Comparison of ENCODE assay signal across 22 cellular contexts in the genomic region with DNA sequence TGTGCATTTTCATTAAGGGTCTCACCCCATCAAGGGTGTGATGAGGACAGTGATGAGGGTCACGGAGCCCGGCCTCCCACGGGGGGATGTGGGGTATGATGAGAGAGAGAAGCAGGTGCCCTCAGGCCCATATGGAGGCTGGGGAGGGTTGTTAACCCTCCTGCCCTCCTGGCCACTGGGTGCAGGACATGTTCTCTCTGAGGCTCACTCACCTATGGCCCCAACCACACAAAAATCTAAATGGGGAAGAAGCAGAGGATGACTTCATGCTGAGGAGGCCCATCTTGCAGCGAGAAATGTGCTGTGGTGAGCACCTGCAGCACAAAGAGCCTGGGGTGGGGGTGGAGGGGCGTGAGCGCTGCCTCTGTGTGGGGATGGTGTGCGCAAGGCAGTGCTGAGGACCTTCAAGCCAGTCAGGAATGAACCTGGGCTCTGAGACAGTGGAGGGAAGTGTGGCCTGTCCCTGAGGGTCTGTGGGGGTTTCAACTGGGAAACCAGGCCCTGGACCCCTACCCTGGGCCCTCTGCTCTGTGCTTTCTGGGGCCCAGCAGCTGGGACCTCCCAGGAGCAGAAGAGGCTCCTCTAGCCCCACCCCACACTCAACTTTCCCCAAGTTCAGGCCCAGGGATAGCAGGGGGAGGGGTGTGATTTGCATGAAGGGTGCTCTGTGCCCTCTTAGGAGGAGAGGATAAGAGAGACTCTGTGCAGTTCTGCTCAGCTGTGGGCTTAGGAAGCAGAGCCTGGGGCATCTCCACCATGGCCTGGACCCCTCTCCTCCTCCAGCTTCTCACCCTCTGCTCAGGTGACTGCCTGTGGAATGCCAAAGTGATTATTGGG. TPM values are rescaled to one million over a fixed set of nuclear protein-coding genes. Genes with fewer than 3 reads are reported as not detected.
DNase-seq lines count a peak whose midpoint lies in the region; ATAC-seq and TF ChIP-seq lines count a peak whose summit lies in the region.
"Had no signal": no experiment of that assay in that cellular context is flagged by ENCODE, and none has a peak within 500 bp of the region (broad histone marks: within the 10 kb centered on the region; RNA-seq: fewer than 3 reads in every experiment).

No MANE protein-coding gene starts in this region.

- peak overlapping the region; percentile 86 for H3K9ac ChIP-seq in Karpas-422 (ENCODE audit: low read length)

- no peaks in the 10 kb centered on the region for H4K20me1 ChIP-seq in Karpas-422 (ENCODE audit: insufficient read depth, low read depth, low read length)

- H3K9me3 ChIP-seq in Karpas-422 (ENCODE audit: low read length) (no peaks in the 10 kb centered on the region), Caco-2 (no peaks in the 10 kb centered on the region)
- H3K9me3 ChIP-seq: sigmoid colon had no signal

- POLR2A ChIA-PET in Caco-2 (lab: Charles Lee) = no interaction called here

- DNase-seq in GM13976 (ENCODE audit: low spot score) = peak; percentile 79
- peak; percentile 94 for DNase-seq in Karpas-422
- DNase-seq in stimulated activated naive B cell treated with anti-CD40 and anti-IgM and Interleukin-4, amounts not matched to agents 10 μg/mL and 1 μg/mL and 100 μg/mL, for 72 hours = no peak
- DNase-seq in SHP77 treated with DMSO at 0.1 percent for 48 hours (lab: John Stamatoyannopoulos, UW) = no peak
- no peak for DNase-seq in Caco-2
- DNase-seq in left lobe of liver (ENCODE audit: low spot score) = no peak
- DNase-seq: activated CD4-positive, alpha-beta T cell treated with anti-CD3 and anti-CD28 coated beads, Interleukin-2, amount 50 U/mL, for 4 hours; activated T-cell treated with anti-CD3 and anti-CD28 coated beads for 4 hours; amniotic stem cell; Calu3; kidney; natural killer cell; NCI-H1048; NCI-H2081; sigmoid colon; stimulated activated naive CD8-positive, alpha-beta T cell treated with anti-CD3 and anti-CD28 coated beads, Interleukin-15, amount 100 ng/mL, for 72 hours had no signal

- no peaks in the 10 kb centered on the region for H3K79me2 ChIP-seq in Karpas-422 (ENCODE audit: low read length)

- peak overlapping the region; percentile 97 for H3K27ac ChIP-seq in Karpas-422 (ENCODE audit: low read length)
- H3K27ac ChIP-seq: HL-60, sigmoid colon had no signal

- no peak overlapping the region for H2AFZ ChIP-seq in Karpas-422 (ENCODE audit: low read length)

- H3K4me3 Mint-ChIP-seq in dendritic cell treated with granulocyte-macrophage colony-stimulating factor and Interleukin-4, amounts not matched to agents 40 ng/mL and 50 ng/mL, for 4 days = no peak overlapping the region
- H3K4me3 Mint-ChIP-seq in stimulated activated naive B cell treated with anti-CD40 and anti-IgM and Interleukin-4, amounts not matched to agents 10 μg/mL and 1 μg/mL and 100 μg/mL, for 72 hours = peak overlapping the region; percentile 59 to 61
- H3K4me3 Mint-ChIP-seq in Caco-2 (ENCODE audit: unreplicated experiment) = no peak overlapping the region
- H3K4me3 Mint-ChIP-seq: natural killer cell; stimulated activated naive CD8-positive, alpha-beta T cell treated with anti-CD3 and anti-CD28 coated beads, Interleukin-15, amount 100 ng/mL, for 72 hours; type B pancreatic cell had no signal

- H3K36me3 Mint-ChIP-seq in dendritic cell treated with granulocyte-macrophage colony-stimulating factor and Interleukin-4, amounts not matched to agents 40 ng/mL and 50 ng/mL, for 4 days (ENCODE audit: low read depth) = no peaks in the 10 kb centered on the region
- peaks cover 4 to 7% of the 10 kb centered on the region in 2 donors for H3K36me3 Mint-ChIP-seq in stimulated activated naive B cell treated with anti-CD40 and anti-IgM and Interleukin-4, amounts not matched to agents 10 μg/mL and 1 μg/mL and 100 μg/mL, for 72 hours
- H3K36me3 Mint-ChIP-seq in Caco-2 (ENCODE audit: insufficient read depth, unreplicated experiment) = no peaks in the 10 kb centered on the region
- H3K36me3 Mint-ChIP-seq: natural killer cell, type B pancreatic cell had no signal

- peak overlapping the region; percentile 84 for H3K4me2 ChIP-seq in Karpas-422 (ENCODE audit: low read depth, low read length, poor library complexity, severe bottlenecking)

- H3K4me3 ChIP-seq in Karpas-422 (ENCODE audit: low read length) (peak overlapping the region; percentile 69), Caco-2 (ENCODE audit: low read depth, low read length) (no peak overlapping the region)
- H3K4me3 ChIP-seq: sigmoid colon had no signal

- H3K36me3 ChIP-seq in Karpas-422 (ENCODE audit: insufficient read depth, low read length) (peaks cover 6% of the 10 kb centered on the region; the same call in 1 of the 2 replicates), Caco-2 (ENCODE audit: control insufficient read depth, insufficient read depth, low read length) (no peaks in the 10 kb centered on the region)
- H3K36me3 ChIP-seq: sigmoid colon had no signal

- no peaks in the 10 kb centered on the region for H3K9me3 Mint-ChIP-seq in dendritic cell treated with granulocyte-macrophage colony-stimulating factor and Interleukin-4, amounts not matched to agents 40 ng/mL and 50 ng/mL, for 4 days
- no peaks in the 10 kb centered on the region for H3K9me3 Mint-ChIP-seq in stimulated activated naive B cell treated with anti-CD40 and anti-IgM and Interleukin-4, amounts not matched to agents 10 μg/mL and 1 μg/mL and 100 μg/mL, for 72 hours
- H3K9me3 Mint-ChIP-seq in Caco-2 (ENCODE audit: unreplicated experiment) = no peaks in the 10 kb centered on the region
- H3K9me3 Mint-ChIP-seq: natural killer cell; stimulated activated naive CD8-positive, alpha-beta T cell treated with anti-CD3 and anti-CD28 coated beads, Interleukin-15, amount 100 ng/mL, for 72 hours; type B pancreatic cell had no signal

- TF ChIP-seq CTCF in GM13976 (IDR thresholded peaks at IDR 0.05; ENCODE audit: borderline replicate concordance, control extremely low read depth, extremely low read depth, insufficient read depth, missing control alignments) (no peak), Caco-2 (IDR thresholded peaks at IDR 0.05; ENCODE audit: insufficient read depth in 1 of 2, low read depth in 1 of 2, low read length in 1 of 2, severe bottlenecking in 1 of 2, unreplicated experiment in 1 of 2) (no peak)

- H3K27me3 ChIP-seq in Karpas-422 (ENCODE audit: low read length) (no peaks in the 10 kb centered on the region), Caco-2 (replicated peaks; ENCODE audit: control insufficient read depth, insufficient read depth, low read length) (no peaks in the 10 kb centered on the region)
- H3K27me3 ChIP-seq: sigmoid colon had no signal

- no TSS peak for BruUV-seq in Caco-2 (replicated peaks; lab: Mats Ljungman, UMichigan)

- peak overlapping the region; percentile 68 for H3K27ac Mint-ChIP-seq in dendritic cell treated with granulocyte-macrophage colony-stimulating factor and Interleukin-4, amounts not matched to agents 40 ng/mL and 50 ng/mL, for 4 days
- H3K27ac Mint-ChIP-seq in stimulated activated naive B cell treated with anti-CD40 and anti-IgM and Interleukin-4, amounts not matched to agents 10 μg/mL and 1 μg/mL and 100 μg/mL, for 72 hours = peak overlapping the region; percentile 95
- H3K27ac Mint-ChIP-seq in Caco-2 (ENCODE audit: unreplicated experiment) = no peak overlapping the region
- H3K27ac Mint-ChIP-seq: natural killer cell, type B pancreatic cell had no signal

- peaks cover 81% of the 10 kb centered on the region for H3K4me1 ChIP-seq in Karpas-422 (ENCODE audit: low read length)
- no peaks in the 10 kb centered on the region for H3K4me1 ChIP-seq in Caco-2
- H3K4me1 ChIP-seq: sigmoid colon had no signal

- CTCF ChIA-PET in Caco-2 (lab: Charles Lee) = no interaction called here

- in situ Hi-C loops in GM13976 (cut with MboI; ENCODE audit: low sequenced_read_pairs, unreplicated experiment) = no loop called here

- intact Hi-C loops in dendritic cell treated with granulocyte-macrophage colony-stimulating factor and Interleukin-4, amounts not matched to agents 40 ng/mL and 50 ng/mL, for 4 days (cut with micrococcal nuclease) = no loop called here
- intact Hi-C loops in Caco-2 (cut with micrococcal nuclease; ENCODE audit: unreplicated experiment) = no loop called here

- ATAC-seq in stimulated activated naive B cell treated with anti-CD40 and anti-IgM and Interleukin-4, amounts not matched to agents 10 μg/mL and 1 μg/mL and 100 μg/mL, for 72 hours (replicated peaks) = peak; percentile 43 to 53
- ATAC-seq in left lobe of liver (no peak), GM21423 (IDR thresholded peaks at IDR 0.05; ENCODE audit: unreplicated experiment) (no peak)
- ATAC-seq: HCT116; natural killer cell; Right ventricle myocardium inferior; stimulated activated naive CD8-positive, alpha-beta T cell treated with anti-CD3 and anti-CD28 coated beads, Interleukin-15, amount 100 ng/mL, for 72 hours had no signal

- H3K27me3 Mint-ChIP-seq in dendritic cell treated with granulocyte-macrophage colony-stimulating factor and Interleukin-4, amounts not matched to agents 40 ng/mL and 50 ng/mL, for 4 days = no peaks in the 10 kb centered on the region
- no peaks in the 10 kb centered on the region for H3K27me3 Mint-ChIP-seq in stimulated activated naive B cell treated with anti-CD40 and anti-IgM and Interleukin-4, amounts not matched to agents 10 μg/mL and 1 μg/mL and 100 μg/mL, for 72 hours
- H3K27me3 Mint-ChIP-seq in Caco-2 (ENCODE audit: insufficient read depth, unreplicated experiment) = no peaks in the 10 kb centered on the region
- H3K27me3 Mint-ChIP-seq: stimulated activated naive CD8-positive, alpha-beta T cell treated with anti-CD3 and anti-CD28 coated beads, Interleukin-15, amount 100 ng/mL, for 72 hours had no signal

- H3K9me2 ChIP-seq in Karpas-422 (replicated peaks; ENCODE audit: insufficient read depth, low read length) = no peaks in the 10 kb centered on the region

- peaks cover 18% of the 10 kb centered on the region for H3K4me1 Mint-ChIP-seq in dendritic cell treated with granulocyte-macrophage colony-stimulating factor and Interleukin-4, amounts not matched to agents 40 ng/mL and 50 ng/mL, for 4 days (ENCODE audit: low read depth)
- H3K4me1 Mint-ChIP-seq in stimulated activated naive B cell treated with anti-CD40 and anti-IgM and Interleukin-4, amounts not matched to agents 10 μg/mL and 1 μg/mL and 100 μg/mL, for 72 hours = peaks cover 41 to 63% of the 10 kb centered on the region in 2 donors
- H3K4me1 Mint-ChIP-seq in Caco-2 (ENCODE audit: low read depth, unreplicated experiment) = peaks cover 10% of the 10 kb centered on the region
- H3K4me1 Mint-ChIP-seq: natural killer cell; stimulated activated naive CD8-positive, alpha-beta T cell treated with anti-CD3 and anti-CD28 coated beads, Interleukin-15, amount 100 ng/mL, for 72 hours had no signal

RNA-seq across cellular contexts. Expression of a gene that starts 43.0 kb away (rescaled TPM):
- 38.1 and 72.9 TPM in 2 replicates for total RNA-seq in Karpas-422 (2014; rRNA removed; shearing (Covaris generic); ENCODE audit: low replicate concordance)
- total RNA-seq in Caco-2 (2022) (63.0 and 63.7 TPM in 2 replicates), left lobe of liver (24.0 TPM)

Comparison
In these comparisons a context has a peak if more than half of its experiments do, and no peak if none do; other contexts are left out.
1. DNase-seq: peak in GM13976 (single experiment) and Karpas-422 (single experiment); none in stimulated activated naive B cell treated with anti-CD40 and anti-IgM and Interleukin-4, amounts not matched to agents 10 μg/mL and 1 μg/mL and 100 μg/mL, for 72 hours (single experiment), SHP77 treated with DMSO at 0.1 percent for 48 hours (single experiment), Caco-2 (0 of 2) and left lobe of liver (single experiment).
2. H3K4me3 Mint-ChIP-seq: peak in stimulated activated naive B cell treated with anti-CD40 and anti-IgM and Interleukin-4, amounts not matched to agents 10 μg/mL and 1 μg/mL and 100 μg/mL, for 72 hours (2 of 2); none in dendritic cell treated with granulocyte-macrophage colony-stimulating factor and Interleukin-4, amounts not matched to agents 40 ng/mL and 50 ng/mL, for 4 days (single experiment) and Caco-2 (single experiment).
3. ATAC-seq: peak in stimulated activated naive B cell treated with anti-CD40 and anti-IgM and Interleukin-4, amounts not matched to agents 10 μg/mL and 1 μg/mL and 100 μg/mL, for 72 hours (2 of 2); none in left lobe of liver (single experiment) and GM21423 (single experiment).